Comparison of ENCODE assay signal across 1 cellular context in the genomic region with DNA sequence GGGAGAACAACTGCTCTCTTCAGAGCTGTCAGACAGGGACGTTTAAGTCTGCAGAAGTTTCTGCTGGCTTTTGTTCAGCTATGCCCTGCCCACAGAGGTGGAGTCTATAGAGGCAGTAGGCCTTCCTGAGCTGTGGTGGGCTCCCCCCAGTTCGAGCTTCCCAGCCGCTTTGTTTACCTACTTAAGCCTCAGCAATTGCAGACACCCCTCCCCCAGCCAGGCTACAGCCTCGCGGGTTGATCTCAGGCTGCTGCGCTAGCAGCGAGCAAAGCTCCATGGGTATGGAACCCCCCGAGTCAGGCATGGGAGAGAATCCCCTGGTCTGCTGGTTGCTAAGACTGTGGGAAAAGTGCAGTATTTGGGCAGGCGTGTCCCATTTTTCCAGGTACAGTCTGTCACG. TPM values are rescaled to one million over a fixed set of nuclear protein-coding genes. Genes with fewer than 3 reads are reported as not detected.
"Had no signal": no experiment of that assay in that cellular context is flagged by ENCODE, and none has a peak within 500 bp of the region (broad histone marks: within the 10 kb centered on the region; RNA-seq: fewer than 3 reads in every experiment).

No MANE protein-coding gene starts in this region.

RNA-seq across cellular contexts. Expression of a gene that starts 45.3 kb away (rescaled TPM):
- total RNA-seq: OCI-LY7 had no signal
